ENCODE assay signal across 24 cellular contexts in genomic region chr2:54516842-54517241, GRCh38.
"Had no signal": no experiment of that assay in that cellular context is flagged by ENCODE, and none has a peak within 500 bp of the region (broad histone marks: within the 10 kb centered on the region; RNA-seq: fewer than 3 reads in every experiment).

No MANE protein-coding gene starts in this region.

- FAIRE-seq: islet of Langerhans had no signal

- H3K4me3 Mint-ChIP-seq: endodermal cell; naive thymus-derived CD8-positive, alpha-beta T cell; stimulated activated naive B cell treated with anti-CD40 and anti-IgM and Interleukin-4, amounts not matched to agents 10 μg/mL and 1 μg/mL and 100 μg/mL, for 72 hours; stimulated activated naive CD8-positive, alpha-beta T cell treated with anti-CD3 and anti-CD28 coated beads, Interleukin-15, amount 100 ng/mL, for 72 hours had no signal

- H3K4me1 Mint-ChIP-seq: stimulated activated naive B cell treated with anti-CD40 and anti-IgM and Interleukin-4, amounts not matched to agents 10 μg/mL and 1 μg/mL and 100 μg/mL, for 72 hours; stimulated activated naive CD8-positive, alpha-beta T cell treated with anti-CD3 and anti-CD28 coated beads, Interleukin-15, amount 100 ng/mL, for 72 hours had no signal

- H3K4me3 ChIP-seq: coronary artery, hepatocyte, mucosa of descending colon, psoas muscle, right lobe of liver, spleen, thoracic aorta, transverse colon had no signal

- DNase-seq: effector CD4-positive, alpha-beta T cell; endodermal cell; foreskin melanocyte; head of caudate nucleus; kidney glomerular epithelial cell; mammary epithelial cell; mucosa of descending colon; naive thymus-derived CD8-positive, alpha-beta T cell; psoas muscle; retina; right lobe of liver; spleen; stimulated activated CD4-positive, alpha-beta T cell treated with anti-CD3 and anti-CD28 coated beads, Interleukin-15, amount 100 ng/mL, for 24 hours; stimulated activated CD4-positive, alpha-beta T cell treated with anti-CD3 and anti-CD28 coated beads, Interleukin-1b, Interleukin-23, amount 100 ng/mL, for 48 hours; stimulated activated CD4-positive, alpha-beta T cell treated with anti-CD3 and anti-CD28 coated beads, Interleukin-4, amount 100 ng/mL, for 24 hours; stimulated activated naive B cell treated with anti-CD40 and anti-IgM and Interleukin-4, amounts not matched to agents 10 μg/mL and 1 μg/mL and 100 μg/mL, for 72 hours; stimulated activated naive CD8-positive, alpha-beta T cell treated with anti-CD3 and anti-CD28 coated beads, Interleukin-15, amount 100 ng/mL, for 72 hours; substantia nigra; transverse colon had no signal

- H2AFZ ChIP-seq: hepatocyte had no signal

- ATAC-seq: mucosa of descending colon; naive thymus-derived CD8-positive, alpha-beta T cell; psoas muscle; right lobe of liver; stimulated activated naive B cell treated with anti-CD40 and anti-IgM and Interleukin-4, amounts not matched to agents 10 μg/mL and 1 μg/mL and 100 μg/mL, for 72 hours; stimulated activated naive CD8-positive, alpha-beta T cell treated with anti-CD3 and anti-CD28 coated beads, Interleukin-15, amount 100 ng/mL, for 72 hours had no signal

- H3K27me3 ChIP-seq: hepatocyte, neutrophil, right lobe of liver, spleen, transverse colon had no signal

- H3K27ac ChIP-seq: coronary artery, hepatocyte, neutrophil, psoas muscle, right lobe of liver, spleen, thoracic aorta, transverse colon had no signal

- H3K9me3 ChIP-seq: mucosa of descending colon, neutrophil, psoas muscle, right lobe of liver, spleen, thoracic aorta, transverse colon had no signal

- H3K9me3 Mint-ChIP-seq: endodermal cell; naive thymus-derived CD8-positive, alpha-beta T cell; stimulated activated naive B cell treated with anti-CD40 and anti-IgM and Interleukin-4, amounts not matched to agents 10 μg/mL and 1 μg/mL and 100 μg/mL, for 72 hours; stimulated activated naive CD8-positive, alpha-beta T cell treated with anti-CD3 and anti-CD28 coated beads, Interleukin-15, amount 100 ng/mL, for 72 hours had no signal

- H3K36me3 Mint-ChIP-seq: naive thymus-derived CD8-positive, alpha-beta T cell; stimulated activated naive B cell treated with anti-CD40 and anti-IgM and Interleukin-4, amounts not matched to agents 10 μg/mL and 1 μg/mL and 100 μg/mL, for 72 hours had no signal

- H3K36me3 ChIP-seq: neutrophil, right lobe of liver, spleen, thoracic aorta, transverse colon had no signal

- H3K4me2 ChIP-seq: hepatocyte had no signal

- H3K27ac Mint-ChIP-seq: endodermal cell; naive thymus-derived CD8-positive, alpha-beta T cell; stimulated activated naive B cell treated with anti-CD40 and anti-IgM and Interleukin-4, amounts not matched to agents 10 μg/mL and 1 μg/mL and 100 μg/mL, for 72 hours; stimulated activated naive CD8-positive, alpha-beta T cell treated with anti-CD3 and anti-CD28 coated beads, Interleukin-15, amount 100 ng/mL, for 72 hours had no signal
